In genomic region chr21:45278156-45278911, GRCh38 we compare ENCODE assay signal across 1 cellular context.
A peak's percentile ranks its signal among the peaks of the same experiment; 100 is the strongest.
TF ChIP-seq lines count a peak whose summit lies in the region.

No MANE protein-coding gene starts in this region.

TF ChIP-seq in K562, 482 proteins besides CTCF, POLR2A, EP300 and RAD21:
- TF ChIP-seq, protein P1, sequence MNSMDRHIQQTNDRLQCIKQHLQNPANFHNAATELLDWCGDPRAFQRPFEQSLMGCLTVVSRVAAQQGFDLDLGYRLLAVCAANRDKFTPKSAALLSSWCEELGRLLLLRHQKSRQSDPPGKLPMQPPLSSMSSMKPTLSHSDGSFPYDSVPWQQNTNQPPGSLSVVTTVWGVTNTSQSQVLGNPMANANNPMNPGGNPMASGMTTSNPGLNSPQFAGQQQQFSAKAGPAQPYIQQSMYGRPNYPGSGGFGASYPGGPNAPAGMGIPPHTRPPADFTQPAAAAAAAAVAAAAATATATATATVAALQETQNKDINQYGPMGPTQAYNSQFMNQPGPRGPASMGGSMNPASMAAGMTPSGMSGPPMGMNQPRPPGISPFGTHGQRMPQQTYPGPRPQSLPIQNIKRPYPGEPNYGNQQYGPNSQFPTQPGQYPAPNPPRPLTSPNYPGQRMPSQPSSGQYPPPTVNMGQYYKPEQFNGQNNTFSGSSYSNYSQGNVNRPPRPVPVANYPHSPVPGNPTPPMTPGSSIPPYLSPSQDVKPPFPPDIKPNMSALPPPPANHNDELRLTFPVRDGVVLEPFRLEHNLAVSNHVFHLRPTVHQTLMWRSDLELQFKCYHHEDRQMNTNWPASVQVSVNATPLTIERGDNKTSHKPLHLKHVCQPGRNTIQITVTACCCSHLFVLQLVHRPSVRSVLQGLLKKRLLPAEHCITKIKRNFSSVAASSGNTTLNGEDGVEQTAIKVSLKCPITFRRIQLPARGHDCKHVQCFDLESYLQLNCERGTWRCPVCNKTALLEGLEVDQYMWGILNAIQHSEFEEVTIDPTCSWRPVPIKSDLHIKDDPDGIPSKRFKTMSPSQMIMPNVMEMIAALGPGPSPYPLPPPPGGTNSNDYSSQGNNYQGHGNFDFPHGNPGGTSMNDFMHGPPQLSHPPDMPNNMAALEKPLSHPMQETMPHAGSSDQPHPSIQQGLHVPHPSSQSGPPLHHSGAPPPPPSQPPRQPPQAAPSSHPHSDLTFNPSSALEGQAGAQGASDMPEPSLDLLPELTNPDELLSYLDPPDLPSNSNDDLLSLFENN (IDR thresholded peaks at IDR 0.05; ENCODE audit: low read depth in 2 of 2, low read length in 2 of 2), result no peak
- no peak for TF ChIP-seq MYC (IDR thresholded peaks at IDR 0.05; ENCODE audit: low read depth, low read length)
- no peak for TF ChIP-seq MYC (CRISPR knock-in tag; IDR thresholded peaks at IDR 0.05; ENCODE audit: borderline replicate concordance, low read depth)
- TF ChIP-seq RAD51 (IDR thresholded peaks at IDR 0.05; ENCODE audit: borderline replicate concordance, low read depth), result no peak
- no peak for TF ChIP-seq KAT7 (CRISPR knock-in tag; IDR thresholded peaks at IDR 0.05; ENCODE audit: borderline replicate concordance)
- no peak for TF ChIP-seq NFIX (CRISPR knock-in tag; IDR thresholded peaks at IDR 0.05; ENCODE audit: low read depth)
- peak; percentile 49 for TF ChIP-seq CBFA2T2 (conservative IDR thresholded peaks at IDR 0.05)
- no peak for TF ChIP-seq SMARCB1 (IDR thresholded peaks at IDR 0.05; ENCODE audit: insufficient read length, low read depth)
- TF ChIP-seq TCF3 (CRISPR knock-in tag; IDR thresholded peaks at IDR 0.05), result peak; percentile 61
- TF ChIP-seq CBFA2T3 (IDR thresholded peaks at IDR 0.05), result peak; percentile 60
- peak; percentile 33; the same call in 1 of the 2 replicates for TF ChIP-seq TFAP4 (CRISPR knock-in tag; IDR thresholded peaks at IDR 0.05; ENCODE audit: borderline replicate concordance)
- peak; percentile 60; the same call in 1 of the 2 replicates for TF ChIP-seq BHLHE40 (IDR thresholded peaks at IDR 0.05; ENCODE audit: low read length)
- no peak for TF ChIP-seq XRCC4 (IDR thresholded peaks at IDR 0.05; ENCODE audit: extremely low read depth, insufficient read depth, insufficient read length)
- no peak for TF ChIP-seq PHF20 (IDR thresholded peaks at IDR 0.05; ENCODE audit: partially characterized antibody)
- no peak for TF ChIP-seq THRAP3 (IDR thresholded peaks at IDR 0.05; ENCODE audit: borderline replicate concordance)
- peak; percentile 40; the same call in 1 of the 2 replicates for TF ChIP-seq ARID1B (IDR thresholded peaks at IDR 0.05)
TF ChIP-seq in K562: peak in this region for 6.
